ENCODE assay signal across 13 cellular contexts in the genomic region with DNA sequence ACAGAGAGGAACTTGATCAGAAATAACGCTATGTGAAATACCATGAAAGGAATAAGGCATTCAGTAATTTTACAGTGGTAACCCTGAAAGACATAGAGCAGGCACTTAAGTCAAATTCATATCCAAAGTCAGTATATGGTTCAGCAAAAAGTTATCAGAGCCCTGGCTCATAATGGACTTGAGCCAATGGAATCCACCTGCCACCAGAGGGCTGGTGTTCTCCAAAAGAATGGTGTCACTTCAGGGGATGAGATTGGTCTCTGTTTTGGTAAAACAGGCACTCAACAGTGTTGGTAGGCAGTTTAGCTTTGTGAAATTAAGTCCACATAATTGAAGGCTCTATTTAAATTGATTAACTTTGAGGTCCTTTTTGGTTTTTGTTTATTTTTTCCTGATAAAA.
"Had no signal": no experiment of that assay in that cellular context is flagged by ENCODE, and none has a peak within 500 bp of the region (broad histone marks: within the 10 kb centered on the region; RNA-seq: fewer than 3 reads in every experiment).

No MANE protein-coding gene starts in this region.

- ATAC-seq: activated CD4-positive, alpha-beta T cell treated with anti-CD3 and anti-CD28 coated beads for 36 hours; activated CD8-positive, alpha-beta T cell treated with anti-CD3 and anti-CD28 coated beads for 36 hours; activated naive CD8-positive, alpha-beta T cell treated with anti-CD3 and anti-CD28 coated beads, Interleukin-2, amount 50 U/mL, for 24 hours; gastroesophageal sphincter had no signal

- H3K4me3 ChIP-seq: ascending aorta, gastroesophageal sphincter, ovary, upper lobe of left lung had no signal

- H3K27me3 ChIP-seq: ascending aorta, gastroesophageal sphincter, ovary, upper lobe of left lung had no signal

- H3K4me1 ChIP-seq: ascending aorta, gastroesophageal sphincter, upper lobe of left lung had no signal

- DNase-seq: activated CD4-positive, alpha-beta T cell treated with anti-CD3 and anti-CD28 coated beads for 36 hours; activated CD8-positive, alpha-beta T cell treated with anti-CD3 and anti-CD28 coated beads for 36 hours; activated naive CD4-positive, alpha-beta T cell treated with Interleukin-2 at 50 U/mL for 16 hours; activated naive CD8-positive, alpha-beta T cell treated with anti-CD3 and anti-CD28 coated beads, Interleukin-2, amount 50 U/mL, for 24 hours; kidney; ovary; stimulated activated CD4-positive, alpha-beta T cell treated with anti-CD3 and anti-CD28 coated beads, Interleukin-12 subunit alpha, Interleukin-12 subunit beta, amount 100 ng/mL, for 4 hours; stimulated activated naive CD4-positive, alpha-beta T cell treated with Interleukin-2 at 50 U/mL for 16 hours; T-helper 9 cell; upper lobe of left lung had no signal

- H3K9me3 ChIP-seq: ascending aorta, gastroesophageal sphincter, ovary, upper lobe of left lung had no signal

- H3K36me3 ChIP-seq: ascending aorta, gastroesophageal sphincter, ovary, upper lobe of left lung had no signal

- H3K27ac ChIP-seq: ascending aorta, epithelial cell of prostate, gastroesophageal sphincter, ovary, upper lobe of left lung had no signal
